Comparison of ENCODE assay signal across 23 cellular contexts in the genomic region with DNA sequence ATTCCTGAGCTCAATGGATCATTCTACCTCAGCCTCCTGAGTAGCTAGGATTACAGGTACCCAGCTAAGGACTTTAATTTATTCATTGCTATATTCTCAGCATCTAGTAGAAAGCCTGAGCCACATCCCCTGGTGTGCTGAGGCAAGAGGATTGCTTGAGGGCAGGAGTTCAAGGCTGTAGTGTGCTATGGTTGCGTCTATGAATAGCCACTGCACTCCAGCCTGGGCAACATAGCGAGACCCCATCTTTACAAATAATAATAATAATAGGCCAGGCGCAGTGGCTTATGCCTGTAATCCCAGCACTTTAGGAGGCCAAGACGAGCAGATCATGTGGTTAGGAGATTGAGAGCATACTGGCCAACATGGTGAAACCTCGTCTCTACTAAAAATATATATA.
"Had no signal": no experiment of that assay in that cellular context is flagged by ENCODE, and none has a peak within 500 bp of the region (broad histone marks: within the 10 kb centered on the region; RNA-seq: fewer than 3 reads in every experiment).

No MANE protein-coding gene starts in this region.

- ATAC-seq: foreskin keratinocyte, gastroesophageal sphincter, heart right ventricle, left lung, left ventricle myocardium superior, lower lobe of right lung, mucosa of descending colon had no signal

- DNase-seq: dermis blood vessel endothelial cell; dorsolateral prefrontal cortex; effector CD4-positive, alpha-beta T cell; effector memory CD4-positive, alpha-beta T cell; foreskin keratinocyte; glutamatergic neuron; head of caudate nucleus; heart right ventricle; hippocampal formation; left lung; left ventricle myocardium superior; lower lobe of right lung; mesenchymal stem cell; mucosa of descending colon; naive B cell had no signal

- FAIRE-seq: colon, endothelial cell of umbilical vein, frontal cortex, islet of Langerhans, keratinocyte had no signal

- H3K4me3 ChIP-seq: coronary artery, dorsolateral prefrontal cortex, esophagus muscularis mucosa, gastroesophageal sphincter, heart right ventricle, left lung, lower lobe of right lung, mucosa of descending colon had no signal

- H3K27me3 ChIP-seq: dorsolateral prefrontal cortex, foreskin keratinocyte, left lung had no signal

- H3K36me3 ChIP-seq: esophagus muscularis mucosa, gastroesophageal sphincter, heart right ventricle, left lung, lower lobe of right lung had no signal

- H3K9me3 ChIP-seq: esophagus muscularis mucosa, gastroesophageal sphincter, heart right ventricle, left lung, lower lobe of right lung, mucosa of descending colon had no signal

- H3K27ac ChIP-seq: coronary artery, dorsolateral prefrontal cortex, esophagus muscularis mucosa, foreskin keratinocyte, gastroesophageal sphincter, heart right ventricle, left lung, lower lobe of right lung had no signal
